ENCODE assay signal across 9 cellular contexts in the genomic region with DNA sequence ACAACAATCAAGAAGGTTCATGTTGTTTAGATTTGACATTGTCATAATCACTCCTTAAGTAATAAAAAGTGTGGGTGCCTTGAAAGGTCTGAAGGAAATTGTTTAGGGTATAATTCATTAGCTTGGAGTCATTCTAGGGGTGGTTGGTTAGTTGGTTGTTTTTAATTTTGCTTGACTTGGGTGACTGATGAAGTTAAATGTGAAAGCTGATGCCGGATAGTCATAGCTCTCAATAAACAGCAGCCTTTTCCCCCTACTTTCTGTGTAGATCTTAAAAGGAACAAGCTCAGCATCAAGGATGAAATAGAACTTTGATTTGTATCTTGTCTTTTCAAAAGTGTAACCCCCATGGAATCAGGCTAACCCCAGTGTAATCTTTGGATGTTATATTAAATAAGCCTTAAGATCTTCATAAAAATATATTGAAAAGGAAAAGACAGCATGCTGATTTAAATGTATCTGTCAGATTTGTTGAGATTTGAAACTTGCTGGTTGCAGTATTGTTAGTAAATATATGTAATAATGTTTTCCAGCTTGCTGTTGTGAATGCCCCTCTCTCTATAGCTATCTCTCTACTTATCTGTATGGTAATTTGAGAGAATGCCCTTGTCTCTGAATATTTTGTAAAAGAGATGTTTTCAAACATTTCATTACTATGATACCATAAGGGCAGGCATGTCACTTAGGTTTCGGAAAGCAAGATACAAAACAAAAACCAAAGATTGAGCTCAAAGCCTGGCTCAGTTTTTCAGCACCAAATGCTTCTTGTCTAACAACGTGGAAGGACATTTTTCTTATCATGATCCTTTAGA.
DNase-seq lines count a peak whose midpoint lies in the region; ATAC-seq, FAIRE-seq and TF ChIP-seq lines count a peak whose summit lies in the region.
"Had no signal": no experiment of that assay in that cellular context is flagged by ENCODE, and none has a peak within 500 bp of the region (broad histone marks: within the 10 kb centered on the region; RNA-seq: fewer than 3 reads in every experiment).

No MANE protein-coding gene starts in this region.

- H3K27ac ChIP-seq in VCaP (peak overlapping the region; percentile 61), sigmoid colon (peak overlapping the region; percentile 89 to 95 (median 93))

- peak overlapping the region; percentile 69 for H3K4me3 ChIP-seq in GM06990 (replicated peaks; ENCODE audit: low read depth, low read length)
- H3K4me3 ChIP-seq in foreskin fibroblast (ENCODE audit: low read depth in 1 of 2, low read length in 2 of 2): peak overlapping the region; percentile 75 to 93
- H3K4me3 ChIP-seq in sigmoid colon: peak overlapping the region; percentile 53 to 65 (median 58)

- DNase-seq in GM06990 (ENCODE audit: extremely low read depth, insufficient read length) (no peak), foreskin fibroblast (no peak), sigmoid colon (no peak), urothelium cell line (ENCODE audit: low spot score) (no peak), H54 (ENCODE audit: insufficient read length, low spot score) (no peak)
- DNase-seq in effector CD4-positive, alpha-beta T cell: no peak

- TF ChIP-seq CTCF in GM06990 (IDR thresholded peaks at IDR 0.05; ENCODE audit: insufficient read depth, low read length, poor library complexity, severe bottlenecking): no peak
- no peak for TF ChIP-seq CTCF in VCaP (conservative IDR thresholded peaks at IDR 0.05)
- TF ChIP-seq CTCF in foreskin fibroblast (IDR thresholded peaks at IDR 0.05; ENCODE audit: low read depth, low read length): no peak
- TF ChIP-seq CTCF in sigmoid colon (IDR thresholded peaks at IDR 0.05): no peak

- H3K36me3 ChIP-seq in GM06990 (ENCODE audit: control insufficient read depth, insufficient read depth, low read length) (peaks cover 9% of the 10 kb centered on the region), sigmoid colon (peaks cover 4 to 34% (median 9%) of the 10 kb centered on the region in 4 donors)

- H3K9me3 ChIP-seq in sigmoid colon: no peaks in the 10 kb centered on the region

- 45 to 61% methylated on average over 3 of the region's 3 CpGs for WGBS in sigmoid colon, 2 donors

- TF ChIP-seq POLR2A in sigmoid colon (IDR thresholded peaks at IDR 0.05): no peak
- TF ChIP-seq POLR2A in H54 (IDR thresholded peaks at IDR 0.05; ENCODE audit: low read depth, low read length): no peak
- no peak for TF ChIP-seq POLR2A in GM18505 (IDR thresholded peaks at IDR 0.05; ENCODE audit: borderline replicate concordance, extremely low read depth, insufficient read depth, insufficient read length)

- no peak for ATAC-seq in GM18505 (IDR thresholded peaks at IDR 0.05; ENCODE audit: unreplicated experiment)

- FAIRE-seq in urothelium cell line (lab: Jason Lieb, UNC) (no peak), H54 (lab: Jason Lieb, UNC) (no peak)
- FAIRE-seq: islet of Langerhans had no signal

- H3K27me3 ChIP-seq in GM06990 (replicated peaks; ENCODE audit: control insufficient read depth, insufficient read depth, low read length) (no peaks in the 10 kb centered on the region), sigmoid colon (no peaks in the 10 kb centered on the region)

- intact Hi-C loops in sigmoid colon (cut with DNase I): loop anchor here (5.0 to 10.0 kb wide), 6 partner anchors 32 to 1585 kb away; a partner anchor contains a TSS

- H3K4me1 ChIP-seq in sigmoid colon: peaks cover 0 to 79% (median 77%) of the 10 kb centered on the region in 4 donors

- TF ChIP-seq EP300 in sigmoid colon (IDR thresholded peaks at IDR 0.05): no peak
